Comparison of ENCODE assay signal across 16 cellular contexts in genomic region chr13:31848621-31849020, GRCh38.
"Had no signal": no experiment of that assay in that cellular context is flagged by ENCODE, and none has a peak within 500 bp of the region (broad histone marks: within the 10 kb centered on the region; RNA-seq: fewer than 3 reads in every experiment).

No MANE protein-coding gene starts in this region.

- H3K27ac Mint-ChIP-seq: activated B cell treated with CpG ODN at 0.5 μM for 24 hours; activated CD4-positive, alpha-beta memory T cell treated with anti-CD3 and anti-CD28 coated beads, Interleukin-2, amount 10 ng/mL, durations not matched to agents 7 days and 5 days; activated CD8-positive, alpha-beta memory T cell treated with anti-CD3 and anti-CD28 coated beads, Interleukin-2, amount 10 ng/mL, durations not matched to agents 7 days and 5 days; activated naive CD8-positive, alpha-beta T cell treated with anti-CD3 and anti-CD28 coated beads, Interleukin-2, amount 10 ng/mL, durations not matched to agents 7 days and 5 days; activated T-helper 2 cell treated with anti-CD3 and anti-CD28 coated beads, Interferon-gamma antibody, Interleukin-2, Interleukin-4, amounts not matched to agents 10 μg/mL and 5 μg/mL and 100 μg/mL, durations not matched to agents 14 hours and 24 hours and 36 hours; progenitor cell of endocrine pancreas had no signal

- DNase-seq: activated B cell treated with CpG ODN at 0.5 μM for 24 hours; activated CD4-positive, alpha-beta memory T cell treated with anti-CD3 and anti-CD28 coated beads, Interleukin-2, amount 10 ng/mL, durations not matched to agents 7 days and 5 days; activated CD4-positive, alpha-beta T cell treated with anti-CD3 and anti-CD28 coated beads for 48 hours; activated CD8-positive, alpha-beta memory T cell treated with anti-CD3 and anti-CD28 coated beads, Interleukin-2, amount 10 ng/mL, durations not matched to agents 7 days and 5 days; activated naive CD4-positive, alpha-beta T cell treated with Interleukin-2 at 50 U/mL for 16 hours; activated naive CD8-positive, alpha-beta T cell treated with anti-CD3 and anti-CD28 coated beads, Interleukin-2, amount 10 ng/mL, durations not matched to agents 7 days and 5 days; body of pancreas; cortex of kidney; head of caudate nucleus; lower lobe of right lung; stimulated activated naive CD8-positive, alpha-beta T cell treated with anti-CD3 and anti-CD28 coated beads, Interleukin-15, Interleukin-2, amounts not matched to agents 100 U/mL and 50 U/mL, for 24 hours; SW 1271; tibial artery; uterus had no signal

- H3K27me3 ChIP-seq: body of pancreas, tibial artery, uterus had no signal

- H3K9me3 Mint-ChIP-seq: activated B cell treated with CpG ODN at 0.5 μM for 24 hours; activated CD4-positive, alpha-beta memory T cell treated with anti-CD3 and anti-CD28 coated beads, Interleukin-2, amount 10 ng/mL, durations not matched to agents 7 days and 5 days; activated naive CD8-positive, alpha-beta T cell treated with anti-CD3 and anti-CD28 coated beads, Interleukin-2, amount 10 ng/mL, durations not matched to agents 7 days and 5 days; activated T-helper 2 cell treated with anti-CD3 and anti-CD28 coated beads, Interferon-gamma antibody, Interleukin-2, Interleukin-4, amounts not matched to agents 10 μg/mL and 5 μg/mL and 100 μg/mL, durations not matched to agents 14 hours and 24 hours and 36 hours had no signal

- H3K27ac ChIP-seq: body of pancreas, lower lobe of right lung, tibial artery, uterus had no signal

- H3K4me3 Mint-ChIP-seq: activated CD4-positive, alpha-beta memory T cell treated with anti-CD3 and anti-CD28 coated beads, Interleukin-2, amount 10 ng/mL, durations not matched to agents 7 days and 5 days; activated naive CD8-positive, alpha-beta T cell treated with anti-CD3 and anti-CD28 coated beads, Interleukin-2, amount 10 ng/mL, durations not matched to agents 7 days and 5 days had no signal

- H3K9me3 ChIP-seq: body of pancreas, lower lobe of right lung, tibial artery, uterus had no signal

- ATAC-seq: activated CD8-positive, alpha-beta memory T cell treated with anti-CD3 and anti-CD28 coated beads, Interleukin-2, amount 10 ng/mL, durations not matched to agents 7 days and 5 days; body of pancreas; lower lobe of right lung; stimulated activated naive CD8-positive, alpha-beta T cell treated with anti-CD3 and anti-CD28 coated beads, Interleukin-15, Interleukin-2, amounts not matched to agents 100 U/mL and 50 U/mL, for 24 hours had no signal

- H3K36me3 Mint-ChIP-seq: activated CD8-positive, alpha-beta memory T cell treated with anti-CD3 and anti-CD28 coated beads, Interleukin-2, amount 10 ng/mL, durations not matched to agents 7 days and 5 days; activated naive CD8-positive, alpha-beta T cell treated with anti-CD3 and anti-CD28 coated beads, Interleukin-2, amount 10 ng/mL, durations not matched to agents 7 days and 5 days had no signal
